ENCODE assay signal across 8 cellular contexts in genomic region chr15:90191795-90192494, GRCh38. TPM values are rescaled to one million over a fixed set of nuclear protein-coding genes. Genes with fewer than 3 reads are reported as not detected.
DNase-seq lines count a peak whose midpoint lies in the region; ATAC-seq lines count a peak whose summit lies in the region.

No MANE protein-coding gene starts in this region.

- CTCF ChIA-PET in CD4-positive, alpha-beta memory T cell (lab: Charles Lee; ENCODE audit: partially characterized antibody), result interaction anchor here (0.6 to 1.7 kb wide), 9 partner anchors 9 to 733 kb away, joined by 3 to 8 read pairs (median 3); partner anchors contain the start of gene SEMA4B

- peak overlapping the region in 6 of 7 donors; percentile 62 to 92 (median 85) for H3K27ac Mint-ChIP-seq in CD4-positive, alpha-beta memory T cell
- H3K27ac Mint-ChIP-seq in activated naive CD8-positive, alpha-beta T cell treated with anti-CD3 and anti-CD28 coated beads for 36 hours, result no peak overlapping the region

- intact Hi-C loops in CD4-positive, alpha-beta memory T cell (cut with micrococcal nuclease), result no loop called here

- no peaks in the 10 kb centered on the region for H3K9me3 ChIP-seq in CD4-positive, alpha-beta memory T cell (ENCODE audit: control insufficient read depth in 1 of 2, low read length in 2 of 2)
- no peaks in the 10 kb centered on the region for H3K9me3 ChIP-seq in NT2/D1 (ENCODE audit: insufficient read depth, low read length)

- POLR2A ChIA-PET in CD4-positive, alpha-beta memory T cell (lab: Charles Lee; ENCODE audit: partially characterized antibody), result interaction anchor here (0.8 to 4.9 kb wide), 3 partner anchors 9 to 39 kb away, joined by 5 to 45 read pairs (median 5); partner anchors contain the start of gene SEMA4B

- peak in 4 of 5 donors; percentile 24 to 35 (median 30) for DNase-seq in CD4-positive, alpha-beta memory T cell
- DNase-seq in HK-2 (ENCODE audit: unreplicated experiment) (peak; percentile 66), NT2/D1 (ENCODE audit: low read depth, low spot score) (no peak), hypothalamus (lab: John Stamatoyannopoulos, UW) (peak in 49 of 51 donors; percentile 49 to 95 (median 83)), OCI-M2 (lab: John Stamatoyannopoulos, UW; ENCODE audit: unreplicated experiment) (no peak)
- DNase-seq in activated naive CD8-positive, alpha-beta T cell treated with anti-CD3 and anti-CD28 coated beads for 36 hours, result peak; percentile 30
- DNase-seq in stimulated activated CD4-positive, alpha-beta T cell treated with anti-CD3 and anti-CD28 coated beads, Interleukin-2, amount 100 ng/mL, for 4 hours (ENCODE audit: low read depth), result peak; percentile 3

- peak overlapping the region; percentile 23 for H3K27ac ChIP-seq in CD4-positive, alpha-beta memory T cell (ENCODE audit: low read depth, low read length)

- H3K27me3 ChIP-seq in CD4-positive, alpha-beta memory T cell (ENCODE audit: insufficient read depth, low read length), result no peaks in the 10 kb centered on the region
- H3K27me3 ChIP-seq in NT2/D1 (ENCODE audit: insufficient read depth, insufficient read length), result no peaks in the 10 kb centered on the region

- H3K9me3 Mint-ChIP-seq in CD4-positive, alpha-beta memory T cell, result no peaks in the 10 kb centered on the region
- no peaks in the 10 kb centered on the region for H3K9me3 Mint-ChIP-seq in activated naive CD8-positive, alpha-beta T cell treated with anti-CD3 and anti-CD28 coated beads for 36 hours

- no peaks in the 10 kb centered on the region for H3K27me3 Mint-ChIP-seq in CD4-positive, alpha-beta memory T cell
- no peaks in the 10 kb centered on the region for H3K27me3 Mint-ChIP-seq in activated naive CD8-positive, alpha-beta T cell treated with anti-CD3 and anti-CD28 coated beads for 36 hours

- H3K4me1 Mint-ChIP-seq in CD4-positive, alpha-beta memory T cell, result peaks cover 10 to 27% (median 15%) of the 10 kb centered on the region in 4 donors
- peaks cover 21% of the 10 kb centered on the region for H3K4me1 Mint-ChIP-seq in activated naive CD8-positive, alpha-beta T cell treated with anti-CD3 and anti-CD28 coated beads for 36 hours

- peaks cover 13% of the 10 kb centered on the region for H3K4me1 ChIP-seq in CD4-positive, alpha-beta memory T cell (ENCODE audit: insufficient read depth, low read length)
- peaks cover 12% of the 10 kb centered on the region for H3K4me1 ChIP-seq in NT2/D1 (ENCODE audit: insufficient read depth, insufficient read length)

- H3K9ac ChIP-seq in NT2/D1 (ENCODE audit: insufficient read length, low read depth), result peak overlapping the region; percentile 21

- H3K4me3 Mint-ChIP-seq in CD4-positive, alpha-beta memory T cell, result peak overlapping the region in 7 of 8 donors; percentile 39 to 84 (median 74)
- peak overlapping the region; percentile 19 for H3K4me3 Mint-ChIP-seq in activated naive CD8-positive, alpha-beta T cell treated with anti-CD3 and anti-CD28 coated beads for 36 hours

- no peaks in the 10 kb centered on the region for H3K36me3 Mint-ChIP-seq in CD4-positive, alpha-beta memory T cell
- no peaks in the 10 kb centered on the region for H3K36me3 Mint-ChIP-seq in activated naive CD8-positive, alpha-beta T cell treated with anti-CD3 and anti-CD28 coated beads for 36 hours

- ATAC-seq in GM19372 (IDR thresholded peaks at IDR 0.05; ENCODE audit: low read depth, unreplicated experiment), result peak; percentile 46

- H3K36me3 ChIP-seq in CD4-positive, alpha-beta memory T cell (ENCODE audit: insufficient read depth, low read length), result no peaks in the 10 kb centered on the region
- H3K36me3 ChIP-seq in NT2/D1 (ENCODE audit: insufficient read depth, insufficient read length, low read length), result no peaks in the 10 kb centered on the region

- H3K4me3 ChIP-seq in CD4-positive, alpha-beta memory T cell (ENCODE audit: low read length in 2 of 2), result peak overlapping the region in 1 of 2 donors; percentile 14
- H3K4me3 ChIP-seq in NT2/D1 (ENCODE audit: insufficient read length, low read depth), result no peak overlapping the region

RNA-seq across cellular contexts. Expression of gene SEMA4B, which starts 9.2 kb away (rescaled TPM):
- 10 to 100 TPM; 18.9 to 23.0 TPM for total RNA-seq in CD4-positive, alpha-beta memory T cell
- polyA plus RNA-seq in CD4-positive, alpha-beta memory T cell, result 10 to 100 TPM in 1 of 2 donors, 1 to 10 TPM in 1; 4.4 to 10.5 TPM
- 1 to 10 TPM; 3.0 to 4.1 TPM for total RNA-seq in activated naive CD8-positive, alpha-beta T cell treated with anti-CD3 and anti-CD28 coated beads for 36 hours

RNA-seq across cellular contexts. Expression of gene CIB1, which starts 41.8 kb away (rescaled TPM):
- total RNA-seq in CD4-positive, alpha-beta memory T cell, result 10 to 100 TPM; 95.2 to 98.2 TPM
- polyA plus RNA-seq in CD4-positive, alpha-beta memory T cell, result 100 to 1,000 TPM; 259 to 345 TPM
- total RNA-seq in activated naive CD8-positive, alpha-beta T cell treated with anti-CD3 and anti-CD28 coated beads for 36 hours, result 100 to 1,000 TPM; 181 to 190 TPM

RNA-seq across cellular contexts. Expression of gene GDPGP1, which starts 42.1 kb away (rescaled TPM):
- total RNA-seq in CD4-positive, alpha-beta memory T cell, result 10 to 100 TPM; 10.1 to 15.0 TPM
- polyA plus RNA-seq in CD4-positive, alpha-beta memory T cell, result 1 to 10 TPM in 1 of 2 donors, under 1 TPM in 1; 0.58 to 2.0 TPM
- total RNA-seq in activated naive CD8-positive, alpha-beta T cell treated with anti-CD3 and anti-CD28 coated beads for 36 hours, result 10 to 100 TPM in 1 of 2 experiments, 1 to 10 TPM in 1; 8.3 to 11.8 TPM

RNA-seq across cellular contexts. Expression of gene TTLL13, which starts 57.4 kb away (rescaled TPM):
- 1 to 10 TPM; 1.1 to 1.4 TPM for total RNA-seq in CD4-positive, alpha-beta memory T cell
- polyA plus RNA-seq in CD4-positive, alpha-beta memory T cell, result not detected
- under 1 TPM; 0.41 to 0.54 TPM for total RNA-seq in activated naive CD8-positive, alpha-beta T cell treated with anti-CD3 and anti-CD28 coated beads for 36 hours

Comparison
In these comparisons a context has a peak if more than half of its experiments do, and no peak if none do; other contexts are left out.
1. DNase-seq: peak in CD4-positive, alpha-beta memory T cell (4 of 5), HK-2 (single experiment), activated naive CD8-positive, alpha-beta T cell treated with anti-CD3 and anti-CD28 coated beads for 36 hours (single experiment), hypothalamus (49 of 51) and stimulated activated CD4-positive, alpha-beta T cell treated with anti-CD3 and anti-CD28 coated beads, Interleukin-2, amount 100 ng/mL, for 4 hours (single experiment); none in NT2/D1 (single experiment) and OCI-M2 (single experiment).